ENCODE assay signal across 1 cellular context in genomic region chr5:76402880-76403712, GRCh38.
TF ChIP-seq lines count a peak whose summit lies in the region.

IQGAP2 (plus strand) TSS chr5:76403285; CDS start chr5:76403546, 261 bp downstream.

TF ChIP-seq in HepG2, 621 proteins besides CTCF, POLR2A, EP300 and RAD21 (continued from another document and continues in another):
- TF ChIP-seq GPBP1L1 (CRISPR knock-in tag; IDR thresholded peaks at IDR 0.05), result no peak
- no peak for TF ChIP-seq SALL2 (CRISPR knock-in tag; IDR thresholded peaks at IDR 0.05)
- peak; percentile 87 for TF ChIP-seq AGO2 (optimal IDR thresholded peaks at IDR 0.05; ENCODE audit: low read depth, low read length)
- no peak for TF ChIP-seq LRRFIP1 (CRISPR knock-in tag; conservative IDR thresholded peaks at IDR 0.05)
- TF ChIP-seq ARID4A (CRISPR knock-in tag; IDR thresholded peaks at IDR 0.05; ENCODE audit: borderline replicate concordance), result peak; percentile 77
- peak; percentile 26 for TF ChIP-seq ZNF607 (CRISPR knock-in tag; IDR thresholded peaks at IDR 0.05; ENCODE audit: borderline replicate concordance)
- peak; percentile 56; the same call in 1 of the 2 replicates for TF ChIP-seq ZNF362 (CRISPR knock-in tag; IDR thresholded peaks at IDR 0.05; ENCODE audit: borderline replicate concordance)
- 0 out of 2 replicates have a peak, but pooled peaks have one; percentile 22 for TF ChIP-seq MLXIP (CRISPR knock-in tag; IDR thresholded peaks at IDR 0.05; ENCODE audit: borderline replicate concordance)
- TF ChIP-seq AKNA (CRISPR knock-in tag; IDR thresholded peaks at IDR 0.05; ENCODE audit: borderline replicate concordance), result no peak
- TF ChIP-seq GATA4 (IDR thresholded peaks at IDR 0.05; ENCODE audit: borderline replicate concordance, low read depth), result no peak
- no peak for TF ChIP-seq ZNF30 (CRISPR knock-in tag; IDR thresholded peaks at IDR 0.05)
- no peak for TF ChIP-seq GLMP (CRISPR knock-in tag; IDR thresholded peaks at IDR 0.05; ENCODE audit: borderline replicate concordance)
- TF ChIP-seq TFE3 (CRISPR knock-in tag; IDR thresholded peaks at IDR 0.05), result no peak
- peak; percentile 37; the same call in 1 of the 2 replicates for TF ChIP-seq ZNF567 (CRISPR knock-in tag; IDR thresholded peaks at IDR 0.05; ENCODE audit: borderline replicate concordance)
- TF ChIP-seq SNAPC2 (CRISPR knock-in tag; IDR thresholded peaks at IDR 0.05), result 0 out of 2 replicates have a peak, but pooled peaks have one; percentile 64
- TF ChIP-seq SATB2 (CRISPR knock-in tag; IDR thresholded peaks at IDR 0.05), result no peak
- TF ChIP-seq TOE1 (CRISPR knock-in tag; IDR thresholded peaks at IDR 0.05), result peak; percentile 73; the same call in 1 of the 2 replicates
- 0 out of 2 replicates have a peak, but pooled peaks have one; percentile 46 for TF ChIP-seq ZNF256 (CRISPR knock-in tag; conservative IDR thresholded peaks at IDR 0.05)
- TF ChIP-seq ZNF34 (CRISPR knock-in tag; IDR thresholded peaks at IDR 0.05; ENCODE audit: borderline replicate concordance), result no peak
- peak; percentile 54; the same call in 1 of the 2 replicates for TF ChIP-seq ZNF891 (CRISPR knock-in tag; IDR thresholded peaks at IDR 0.05)
- TF ChIP-seq ZNF326 (CRISPR knock-in tag; IDR thresholded peaks at IDR 0.05; ENCODE audit: borderline replicate concordance), result no peak
- 0 out of 2 replicates have a peak, but pooled peaks have one; percentile 46 for TF ChIP-seq ZSCAN5A (CRISPR knock-in tag; IDR thresholded peaks at IDR 0.05; ENCODE audit: borderline replicate concordance)
- TF ChIP-seq ZNF670 (CRISPR knock-in tag; IDR thresholded peaks at IDR 0.05; ENCODE audit: borderline replicate concordance), result no peak
- no peak for TF ChIP-seq ZNF570 (CRISPR knock-in tag; IDR thresholded peaks at IDR 0.05; ENCODE audit: borderline replicate concordance)
- TF ChIP-seq ZNF251 (CRISPR knock-in tag; IDR thresholded peaks at IDR 0.05), result no peak
